8 cellular contexts compared by ENCODE assay signal in genomic region chr18:711693-712400, GRCh38. TPM values are rescaled to one million over a fixed set of nuclear protein-coding genes. Genes with fewer than 3 reads are reported as not detected.
DNase-seq lines count a peak whose midpoint lies in the region; ATAC-seq and TF ChIP-seq lines count a peak whose summit lies in the region.

No MANE protein-coding gene starts in this region.

- H3K27ac Mint-ChIP-seq in endothelial cell (ENCODE audit: unreplicated experiment): peak overlapping the region; percentile 77

- peaks cover 8% of the 10 kb centered on the region for H3K27me3 Mint-ChIP-seq in endothelial cell (ENCODE audit: unreplicated experiment)

- peaks cover 13% of the 10 kb centered on the region for H3K4me1 Mint-ChIP-seq in endothelial cell (ENCODE audit: unreplicated experiment)

- TF ChIP-seq CTCF in endothelial cell (IDR thresholded peaks at IDR 0.05; ENCODE audit: unreplicated experiment): no peak

- H3K36me3 Mint-ChIP-seq in endothelial cell (ENCODE audit: low read depth, unreplicated experiment): peaks cover 7% of the 10 kb centered on the region

- DNase-seq in Ammon's horn (ENCODE audit: low spot score) (peak; percentile 80), NCI-H748 (lab: John Stamatoyannopoulos, UW; ENCODE audit: unreplicated experiment) (peak; percentile 74), endothelial cell (ENCODE audit: low spot score) (peak; percentile 33), middle frontal gyrus (ENCODE audit: extremely low spot score, low spot score) (peak; percentile 22)
- DNase-seq in activated CD8-positive, alpha-beta memory T cell treated with anti-CD3 and anti-CD28 coated beads for 48 hours (ENCODE audit: low read depth in 2 of 3, low spot score in 2 of 3): peak; percentile 40 to 51 (median 50)
- DNase-seq in stimulated activated CD8-positive, alpha-beta memory T cell treated with anti-CD3 and anti-CD28 coated beads, Interleukin-2, amount 100 ng/mL, for 1 hour (ENCODE audit: low read depth in 2 of 2): peak; percentile 42 to 48

- peak overlapping the region; percentile 89 for H3K4me3 Mint-ChIP-seq in endothelial cell (ENCODE audit: unreplicated experiment)

- no peaks in the 10 kb centered on the region for H3K9me3 Mint-ChIP-seq in endothelial cell (ENCODE audit: unreplicated experiment)

- ATAC-seq in GM19023 (IDR thresholded peaks at IDR 0.05; ENCODE audit: unreplicated experiment) (peak; percentile 57), HG03196 (IDR thresholded peaks at IDR 0.05; ENCODE audit: unreplicated experiment) (peak; percentile 51)

RNA-seq across cellular contexts. Expression of gene ENOSF1, which starts 0.6 kb away (rescaled TPM):
- 31.8 TPM for total RNA-seq in endothelial cell (ENCODE audit: unreplicated experiment)

RNA-seq across cellular contexts. Expression of gene TYMS, which starts 54.4 kb away (rescaled TPM):
- 61.7 TPM for total RNA-seq in endothelial cell (ENCODE audit: unreplicated experiment)

Comparison
In these comparisons a context has a peak if more than half of its experiments do, and no peak if none do; other contexts are left out.
1. Peak in every context shown above with its lines: DNase-seq and ATAC-seq.
2. DNase-seq: peak in every context shown above with its lines; median percentile 80 in Ammon's horn; 74 in NCI-H748; 50 in activated CD8-positive, alpha-beta memory T cell treated with anti-CD3 and anti-CD28 coated beads for 48 hours; 45 in stimulated activated CD8-positive, alpha-beta memory T cell treated with anti-CD3 and anti-CD28 coated beads, Interleukin-2, amount 100 ng/mL, for 1 hour; 33 in endothelial cell; 22 in middle frontal gyrus.